1 cellular context compared by ENCODE assay signal in the genomic region with DNA sequence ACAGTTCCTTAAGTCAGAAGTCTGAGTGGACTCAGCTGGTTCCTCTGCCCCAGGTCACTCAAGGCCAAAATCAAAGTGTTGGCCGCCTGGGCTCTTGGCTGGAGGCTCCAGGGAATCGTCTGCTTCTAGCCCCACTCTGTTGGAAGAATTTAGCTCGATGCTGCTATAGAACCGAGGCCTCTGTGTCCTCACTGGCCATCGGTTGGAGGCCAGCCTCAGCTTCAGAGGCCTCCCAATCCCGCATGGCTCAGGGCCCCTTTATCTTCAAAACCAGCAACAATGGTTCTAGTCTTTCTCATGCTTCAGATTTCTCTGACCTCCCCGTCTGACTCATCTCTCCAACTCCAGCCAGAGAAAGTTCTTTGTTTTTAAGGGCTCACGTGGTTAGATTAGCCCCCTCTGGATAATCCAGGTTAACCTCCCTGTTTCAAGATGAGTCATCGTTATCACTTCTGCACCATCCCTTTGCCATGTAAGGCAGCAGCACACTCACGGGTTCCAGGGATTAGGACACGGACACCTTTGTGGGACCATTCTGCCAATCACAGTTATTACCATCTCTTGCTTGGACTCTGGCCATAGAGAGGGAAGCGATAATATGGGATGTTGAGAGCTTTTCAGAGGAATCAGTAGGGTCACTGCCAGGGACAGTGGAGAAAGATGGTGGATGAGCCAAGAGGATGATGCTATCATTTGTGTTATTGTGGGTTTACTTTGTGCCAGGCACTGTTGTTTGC.
TF ChIP-seq lines count a peak whose summit lies in the region.

No MANE protein-coding gene starts in this region.

TF ChIP-seq in HepG2, 621 proteins besides CTCF, POLR2A, EP300 and RAD21 (continued from another document):
- TF ChIP-seq, protein P1, sequence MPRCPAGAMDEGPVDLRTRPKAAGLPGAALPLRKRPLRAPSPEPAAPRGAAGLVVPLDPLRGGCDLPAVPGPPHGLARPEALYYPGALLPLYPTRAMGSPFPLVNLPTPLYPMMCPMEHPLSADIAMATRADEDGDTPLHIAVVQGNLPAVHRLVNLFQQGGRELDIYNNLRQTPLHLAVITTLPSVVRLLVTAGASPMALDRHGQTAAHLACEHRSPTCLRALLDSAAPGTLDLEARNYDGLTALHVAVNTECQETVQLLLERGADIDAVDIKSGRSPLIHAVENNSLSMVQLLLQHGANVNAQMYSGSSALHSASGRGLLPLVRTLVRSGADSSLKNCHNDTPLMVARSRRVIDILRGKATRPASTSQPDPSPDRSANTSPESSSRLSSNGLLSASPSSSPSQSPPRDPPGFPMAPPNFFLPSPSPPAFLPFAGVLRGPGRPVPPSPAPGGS (CRISPR knock-in tag; IDR thresholded peaks at IDR 0.05), result no peak
- TF ChIP-seq DNMT1 (CRISPR knock-in tag; IDR thresholded peaks at IDR 0.05), result no peak
- TF ChIP-seq NR3C1 (CRISPR knock-in tag; IDR thresholded peaks at IDR 0.05), result no peak
